9 cellular contexts compared by ENCODE assay signal in the genomic region with DNA sequence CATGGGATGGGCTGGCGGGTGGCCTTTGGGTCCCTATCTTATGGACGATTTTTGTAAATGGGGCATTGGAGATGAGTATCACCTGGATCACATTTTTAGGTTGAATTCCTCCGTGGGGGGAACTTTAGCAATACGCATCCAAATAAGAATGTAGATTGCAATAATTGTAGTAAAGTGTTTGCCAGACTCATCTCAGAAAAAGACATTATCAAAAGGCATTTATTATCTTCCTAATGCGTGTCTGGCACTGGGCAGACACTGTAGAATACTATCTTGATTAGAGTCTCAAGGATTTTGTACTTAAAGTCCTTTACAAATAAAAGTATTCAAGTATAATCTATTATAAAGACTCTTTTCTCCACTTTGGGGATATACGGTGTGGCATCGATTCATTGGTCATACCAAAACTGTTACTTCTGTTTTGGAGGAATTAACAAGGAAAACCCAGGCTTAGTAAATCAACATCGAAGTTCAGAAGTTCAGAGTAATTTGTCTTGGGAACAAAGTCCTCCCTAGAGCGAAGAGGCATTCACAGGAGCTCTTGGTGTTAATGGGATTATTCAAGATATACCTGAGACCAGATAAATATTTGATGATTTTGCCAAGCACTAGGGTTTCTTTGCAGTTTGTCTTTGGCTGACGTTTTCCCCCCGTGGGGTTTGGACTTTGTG. TPM values are rescaled to one million over a fixed set of nuclear protein-coding genes. Genes with fewer than 3 reads are reported as not detected.
A peak's percentile ranks its signal among the peaks of the same experiment; 100 is the strongest.
DNase-seq lines count a peak whose midpoint lies in the region; ATAC-seq, FAIRE-seq and TF ChIP-seq lines count a peak whose summit lies in the region.
"Had no signal": no experiment of that assay in that cellular context is flagged by ENCODE, and none has a peak within 500 bp of the region (broad histone marks: within the 10 kb centered on the region; RNA-seq: fewer than 3 reads in every experiment).

No MANE protein-coding gene starts in this region.

- H3K4me1 Mint-ChIP-seq in activated naive CD8-positive, alpha-beta T cell treated with anti-CD3 and anti-CD28 coated beads, Interleukin-2, amount 50 U/mL, for 24 hours = peaks cover 19% of the 10 kb centered on the region
- H3K4me1 Mint-ChIP-seq in stimulated activated naive CD8-positive, alpha-beta T cell treated with anti-CD3 and anti-CD28 coated beads, Interleukin-15, amount 100 ng/mL, for 72 hours = peaks cover 40% of the 10 kb centered on the region

- H3K27ac Mint-ChIP-seq in activated naive CD8-positive, alpha-beta T cell treated with anti-CD3 and anti-CD28 coated beads, Interleukin-2, amount 50 U/mL, for 24 hours = no peak overlapping the region
- H3K27ac Mint-ChIP-seq in stimulated activated naive CD8-positive, alpha-beta T cell treated with anti-CD3 and anti-CD28 coated beads, Interleukin-15, amount 100 ng/mL, for 72 hours = no peak overlapping the region

- FAIRE-seq in kidney (lab: Jason Lieb, UNC) = no peak

- peak; percentile 85 for DNase-seq in DMS79 treated with DMSO at 0.1 percent for 48 hours (lab: John Stamatoyannopoulos, UW)
- DNase-seq in DMS79 (lab: John Stamatoyannopoulos, UW) = no peak
- DNase-seq in activated naive CD8-positive, alpha-beta T cell treated with anti-CD3 and anti-CD28 coated beads, Interleukin-2, amount 50 U/mL, for 24 hours = no peak
- DNase-seq in kidney = no peak
- DNase-seq in stimulated activated naive CD8-positive, alpha-beta T cell treated with anti-CD3 and anti-CD28 coated beads, Interleukin-15, amount 100 ng/mL, for 72 hours = no peak
- no peak for DNase-seq in SKM-1 treated with dmso at 0.1 percent for 144 hours (lab: John Stamatoyannopoulos, UW; ENCODE audit: unreplicated experiment)
- no peak for DNase-seq in DMS114 treated with DMSO at 0.1 percent for 48 hours (lab: John Stamatoyannopoulos, UW; ENCODE audit: unreplicated experiment)

- H3K36me3 Mint-ChIP-seq in activated naive CD8-positive, alpha-beta T cell treated with anti-CD3 and anti-CD28 coated beads, Interleukin-2, amount 50 U/mL, for 24 hours (ENCODE audit: low read depth) = no peaks in the 10 kb centered on the region

- intact Hi-C loops in kidney (cut with DNase I) = no loop called here

- H3K4me3 Mint-ChIP-seq in activated naive CD8-positive, alpha-beta T cell treated with anti-CD3 and anti-CD28 coated beads, Interleukin-2, amount 50 U/mL, for 24 hours = peak overlapping the region; percentile 78
- H3K4me3 Mint-ChIP-seq in stimulated activated naive CD8-positive, alpha-beta T cell treated with anti-CD3 and anti-CD28 coated beads, Interleukin-15, amount 100 ng/mL, for 72 hours = peak overlapping the region; percentile 69 to 88

- H3K36me3 ChIP-seq in kidney (ENCODE audit: control insufficient read depth in 1 of 2, insufficient read depth in 2 of 2, low read length in 2 of 2) = no peaks in the 10 kb centered on the region

- H3K4me3 ChIP-seq in kidney (ENCODE audit: low read length in 2 of 2) = peak overlapping the region; percentile 47 to 84

- no peaks in the 10 kb centered on the region for H3K27me3 Mint-ChIP-seq in activated naive CD8-positive, alpha-beta T cell treated with anti-CD3 and anti-CD28 coated beads, Interleukin-2, amount 50 U/mL, for 24 hours
- H3K27me3 Mint-ChIP-seq in stimulated activated naive CD8-positive, alpha-beta T cell treated with anti-CD3 and anti-CD28 coated beads, Interleukin-15, amount 100 ng/mL, for 72 hours = no peaks in the 10 kb centered on the region

- peaks cover 3 to 25% of the 10 kb centered on the region in 2 donors for H3K4me1 ChIP-seq in kidney (ENCODE audit: control insufficient read depth in 1 of 2, insufficient read depth in 1 of 2, low read depth in 1 of 2, low read length in 2 of 2)

- TF ChIP-seq CTCF in kidney (IDR thresholded peaks at IDR 0.05; ENCODE audit: borderline replicate concordance, extremely low read depth, insufficient read depth) = no peak

- H3K9me3 Mint-ChIP-seq in activated naive CD8-positive, alpha-beta T cell treated with anti-CD3 and anti-CD28 coated beads, Interleukin-2, amount 50 U/mL, for 24 hours = no peaks in the 10 kb centered on the region
- H3K9me3 Mint-ChIP-seq in stimulated activated naive CD8-positive, alpha-beta T cell treated with anti-CD3 and anti-CD28 coated beads, Interleukin-15, amount 100 ng/mL, for 72 hours = no peaks in the 10 kb centered on the region

- H3K9me3 ChIP-seq in kidney (ENCODE audit: control insufficient read depth in 1 of 2, low read length in 2 of 2) = no peaks in the 10 kb centered on the region

- H3K9ac ChIP-seq in kidney (ENCODE audit: low read length in 2 of 2) = peak overlapping the region in 1 of 2 donors; percentile 72

- H3K27ac ChIP-seq in kidney (ENCODE audit: low read depth in 2 of 2, low read length in 2 of 2) = peak overlapping the region; percentile 71 to 79
- H3K27ac ChIP-seq: 22Rv1 had no signal

- no peak for ATAC-seq in activated naive CD8-positive, alpha-beta T cell treated with anti-CD3 and anti-CD28 coated beads, Interleukin-2, amount 50 U/mL, for 24 hours
- no peak for ATAC-seq in stimulated activated naive CD8-positive, alpha-beta T cell treated with anti-CD3 and anti-CD28 coated beads, Interleukin-15, amount 100 ng/mL, for 72 hours
- ATAC-seq in HG03139 (IDR thresholded peaks at IDR 0.05; ENCODE audit: unreplicated experiment) = no peak

RNA-seq across cellular contexts. Expression of a gene that starts 0.6 kb away (rescaled TPM):
- total RNA-seq in kidney = 8.7 TPM
- 6.9 TPM for polyA plus RNA-seq in kidney (ENCODE audit: insufficient read depth, low read depth, low replicate concordance)
